In genomic region chr13:89688908-89689307, GRCh38 we compare ENCODE assay signal across 23 cellular contexts.
A peak's percentile ranks its signal among the peaks of the same experiment; 100 is the strongest.
DNase-seq lines count a peak whose midpoint lies in the region; ATAC-seq and TF ChIP-seq lines count a peak whose summit lies in the region.
"Had no signal": no experiment of that assay in that cellular context is flagged by ENCODE, and none has a peak within 500 bp of the region (broad histone marks: within the 10 kb centered on the region; RNA-seq: fewer than 3 reads in every experiment).

No MANE protein-coding gene starts in this region.

- no peak overlapping the region for H2BK120ac ChIP-seq in neuronal stem cell (ENCODE audit: low read depth, low read length)

- H3K14ac ChIP-seq in neuronal stem cell (ENCODE audit: low read length): no peak overlapping the region

- no peak overlapping the region for H3K18ac ChIP-seq in neuronal stem cell (ENCODE audit: low read length)

- no peak overlapping the region for H3K23ac ChIP-seq in neuronal stem cell (ENCODE audit: low read depth, low read length, poor library complexity)

- H3K4me2 ChIP-seq in neuronal stem cell (ENCODE audit: insufficient read depth, low read length, poor library complexity, severe bottlenecking): no peak overlapping the region
- H3K4me2 ChIP-seq: BLaER1 had no signal

- H2AK5ac ChIP-seq in neuronal stem cell (ENCODE audit: low read depth, low read length): no peak overlapping the region

- peaks cover 0 to 3% (median 2%) of the 10 kb centered on the region in 5 experiments for H3K9me3 Mint-ChIP-seq in brain
- peaks cover 7% of the 10 kb centered on the region for H3K9me3 Mint-ChIP-seq in activated T-cell treated with anti-CD3 and anti-CD28 coated beads, Interleukin-2, amount 50 U/mL, for 24 hours

- H3K27ac Mint-ChIP-seq in brain: peak overlapping the region in 4 of 5 experiments; percentile 33 to 73 (median 58)
- no peak overlapping the region for H3K27ac Mint-ChIP-seq in activated T-cell treated with anti-CD3 and anti-CD28 coated beads, Interleukin-2, amount 50 U/mL, for 24 hours
- H3K27ac Mint-ChIP-seq: activated B cell treated with CpG ODN at 0.5 μM for 24 hours; activated CD8-positive, alpha-beta T cell treated with anti-CD3 and anti-CD28 coated beads, Interleukin-2, amount 10 ng/mL, durations not matched to agents 7 days and 5 days; effector memory CD8-positive, alpha-beta T cell; HFFc6; naive thymus-derived CD4-positive, alpha-beta T cell; progenitor cell of endocrine pancreas had no signal

- H3K4me3 ChIP-seq in neuronal stem cell (ENCODE audit: low read length in 2 of 2): no peak overlapping the region
- H3K4me3 ChIP-seq: BLaER1, lung, SJSA1 had no signal

- H3K4ac ChIP-seq in neuronal stem cell (ENCODE audit: low read length): no peak overlapping the region

- TF ChIP-seq CTCF in brain (conservative IDR thresholded peaks at IDR 0.05): no peak

- no peak overlapping the region for H4K91ac ChIP-seq in neuronal stem cell (ENCODE audit: low read depth, low read length, poor library complexity)

- no peak overlapping the region for H2BK5ac ChIP-seq in neuronal stem cell (ENCODE audit: low read length)

- no peaks in the 10 kb centered on the region for H3K79me1 ChIP-seq in neuronal stem cell (ENCODE audit: low read depth, low read length)

- no peak overlapping the region for H2BK15ac ChIP-seq in neuronal stem cell (ENCODE audit: low read length)

- no peak overlapping the region for H3K4me3 Mint-ChIP-seq in brain
- H3K4me3 Mint-ChIP-seq in activated T-cell treated with anti-CD3 and anti-CD28 coated beads, Interleukin-2, amount 50 U/mL, for 24 hours: no peak overlapping the region
- H3K4me3 Mint-ChIP-seq: activated B cell treated with CpG ODN at 0.5 μM for 24 hours; activated CD8-positive, alpha-beta T cell treated with anti-CD3 and anti-CD28 coated beads, Interleukin-2, amount 10 ng/mL, durations not matched to agents 7 days and 5 days; central memory CD8-positive, alpha-beta T cell; effector memory CD8-positive, alpha-beta T cell; HFFc6; naive thymus-derived CD4-positive, alpha-beta T cell had no signal

- H3K27me3 Mint-ChIP-seq in brain: no peaks in the 10 kb centered on the region
- H3K27me3 Mint-ChIP-seq in activated T-cell treated with anti-CD3 and anti-CD28 coated beads, Interleukin-2, amount 50 U/mL, for 24 hours: no peaks in the 10 kb centered on the region
- H3K27me3 Mint-ChIP-seq: activated B cell treated with CpG ODN at 0.5 μM for 24 hours; central memory CD8-positive, alpha-beta T cell; effector memory CD8-positive, alpha-beta T cell; naive thymus-derived CD4-positive, alpha-beta T cell; progenitor cell of endocrine pancreas had no signal

- H2BK12ac ChIP-seq in neuronal stem cell (ENCODE audit: low read length): no peak overlapping the region

- H3K36me3 Mint-ChIP-seq in brain: no peaks in the 10 kb centered on the region
- H3K36me3 Mint-ChIP-seq in activated T-cell treated with anti-CD3 and anti-CD28 coated beads, Interleukin-2, amount 50 U/mL, for 24 hours (ENCODE audit: low read depth): no peaks in the 10 kb centered on the region
- H3K36me3 Mint-ChIP-seq: naive thymus-derived CD4-positive, alpha-beta T cell had no signal

- no peak overlapping the region for H3K27ac ChIP-seq in neuronal stem cell (replicated peaks; ENCODE audit: low read length)
- H3K27ac ChIP-seq: BLaER1, SJSA1 had no signal

- H3K9ac ChIP-seq in neuronal stem cell (ENCODE audit: low read depth, low read length, poor library complexity): no peak overlapping the region
- H3K9ac ChIP-seq: BLaER1 had no signal

- H3K4me1 Mint-ChIP-seq in brain: peaks cover 24% of the 10 kb centered on the region
- H3K4me1 Mint-ChIP-seq in activated T-cell treated with anti-CD3 and anti-CD28 coated beads, Interleukin-2, amount 50 U/mL, for 24 hours (ENCODE audit: low read depth): no peaks in the 10 kb centered on the region
- H3K4me1 Mint-ChIP-seq: activated B cell treated with CpG ODN at 0.5 μM for 24 hours; central memory CD8-positive, alpha-beta T cell; naive thymus-derived CD4-positive, alpha-beta T cell had no signal

- no peaks in the 10 kb centered on the region for H3K9me3 ChIP-seq in neuronal stem cell (replicated peaks in 1 of 2; ENCODE audit: control insufficient read depth in 2 of 2, insufficient read depth in 1 of 2, low read depth in 1 of 2, low read length in 2 of 2)
- H3K9me3 ChIP-seq: BLaER1, SJSA1 had no signal

- no peaks in the 10 kb centered on the region for H3K27me3 ChIP-seq in neuronal stem cell (ENCODE audit: control insufficient read depth in 3 of 3, insufficient read depth in 3 of 3, low read depth in 1 of 3, low read length in 3 of 3)
- H3K27me3 ChIP-seq: BLaER1, SJSA1 had no signal

- DNase-seq in C1 segment of cervical spinal cord (lab: John Stamatoyannopoulos, UW): peak in 13 of 14 donors; percentile 5 to 82 (median 59)
- DNase-seq in left cardiac atrium: peak; percentile 17
- no peak for DNase-seq in neuronal stem cell (ENCODE audit: low spot score)
- no peak for DNase-seq in activated T-cell treated with anti-CD3 and anti-CD28 coated beads, Interleukin-2, amount 50 U/mL, for 24 hours
- no peak for DNase-seq in mesenteric fat pad (ENCODE audit: low spot score)
- DNase-seq: activated B cell treated with CpG ODN at 0.5 μM for 24 hours; activated CD8-positive, alpha-beta T cell treated with anti-CD3 and anti-CD28 coated beads, Interleukin-2, amount 10 ng/mL, durations not matched to agents 7 days and 5 days; effector memory CD8-positive, alpha-beta T cell; HFFc6; Kasumi-1; naive thymus-derived CD4-positive, alpha-beta T cell; NCI-H526 treated with DMSO at 0.1 percent for 48 hours; stimulated activated CD4-positive, alpha-beta T cell treated with anti-CD3 and anti-CD28 coated beads, Interleukin-12 subunit alpha, Interleukin-12 subunit beta, amount 100 ng/mL, for 4 hours; T-helper 2 cell had no signal

- intact Hi-C loops in left cardiac atrium (cut with DNase I): no loop called here

- WGBS in neuronal stem cell (ENCODE audit: extremely low coverage in 2 of 2, insufficient read length in 2 of 2, insufficient replicate concordance in 1 of 2), 2 donors: no CpG with 5 or more reads among the region's 3 CpGs

- H3K4me1 ChIP-seq in neuronal stem cell (ENCODE audit: control insufficient read depth in 2 of 2, insufficient read depth in 1 of 2, low read depth in 1 of 2, low read length in 2 of 2): peaks cover 2% of the 10 kb centered on the region in 2 donors
- H3K4me1 ChIP-seq: SJSA1 had no signal

- peak overlapping the region; percentile 58 for H2AFZ ChIP-seq in neuronal stem cell (ENCODE audit: low read length)

- H4K8ac ChIP-seq in neuronal stem cell (ENCODE audit: low read depth, low read length): no peak overlapping the region

- no peak for ATAC-seq in left cardiac atrium
- no peak for ATAC-seq in GM19395 (IDR thresholded peaks at IDR 0.05; ENCODE audit: unreplicated experiment)
- no peak for ATAC-seq in HG03135 (IDR thresholded peaks at IDR 0.05; ENCODE audit: unreplicated experiment)
- ATAC-seq: activated CD8-positive, alpha-beta T cell treated with anti-CD3 and anti-CD28 coated beads, Interleukin-2, amount 10 ng/mL, durations not matched to agents 7 days and 5 days; effector memory CD8-positive, alpha-beta T cell; naive thymus-derived CD4-positive, alpha-beta T cell; PC-3 had no signal

- no peaks in the 10 kb centered on the region for H3K36me3 ChIP-seq in neuronal stem cell (replicated peaks in 1 of 2; ENCODE audit: control insufficient read depth in 2 of 2, insufficient read depth in 2 of 2, low read length in 2 of 2)
- H3K36me3 ChIP-seq: BLaER1, SJSA1 had no signal

Comparison
In these comparisons a context has a peak if more than half of its experiments do, and no peak if none do; other contexts are left out.
1. DNase-seq: peak in C1 segment of cervical spinal cord (13 of 14) and left cardiac atrium (single experiment); none in neuronal stem cell (single experiment), activated T-cell treated with anti-CD3 and anti-CD28 coated beads, Interleukin-2, amount 50 U/mL, for 24 hours (single experiment) and mesenteric fat pad (single experiment).